8 cellular contexts compared by ENCODE assay signal in the genomic region with DNA sequence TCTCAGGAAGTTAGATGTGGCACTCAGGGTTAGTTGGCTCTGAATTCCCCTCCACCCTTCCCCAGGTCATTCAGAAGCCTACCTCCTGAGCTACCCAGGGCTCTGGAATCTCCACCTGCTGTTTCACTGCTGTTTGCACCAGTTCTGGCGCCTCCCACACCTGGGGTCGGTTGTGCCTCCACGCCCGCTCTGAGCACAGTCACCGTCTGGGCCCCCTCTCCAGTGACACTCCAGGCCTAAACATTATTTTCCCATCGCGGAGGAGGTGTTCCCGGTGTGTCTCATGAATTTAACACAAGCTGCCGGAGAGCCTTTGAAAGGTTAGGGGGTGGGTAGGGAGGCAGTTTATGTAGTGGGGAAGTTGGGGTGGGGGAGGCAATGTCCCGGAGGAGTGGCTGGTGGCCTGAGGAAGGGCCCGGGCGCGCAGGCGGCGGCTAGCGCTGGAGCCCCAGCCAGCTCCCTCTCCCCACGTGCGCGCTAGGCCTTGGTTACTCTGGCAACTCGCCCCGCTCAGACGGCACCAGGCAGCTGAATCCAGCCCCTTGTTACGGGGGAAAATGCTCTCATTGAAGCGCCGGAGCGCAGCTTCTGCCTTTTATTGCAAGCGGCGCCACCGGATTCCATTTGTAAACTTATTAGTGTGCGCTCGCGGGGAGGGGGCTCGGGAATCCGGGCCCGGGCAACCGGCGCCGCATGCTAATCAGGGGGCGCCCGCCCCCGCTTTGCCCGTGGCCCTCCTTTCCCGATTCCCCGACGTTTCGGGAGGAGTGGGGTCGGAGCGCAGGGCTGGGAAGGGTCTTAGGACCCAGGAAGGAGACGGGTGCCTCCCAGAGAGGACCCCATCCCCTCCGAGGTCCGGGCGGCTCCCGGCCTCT. TPM values are rescaled to one million over a fixed set of nuclear protein-coding genes. Genes with fewer than 3 reads are reported as not detected.
DNase-seq lines count a peak whose midpoint lies in the region; ATAC-seq and TF ChIP-seq lines count a peak whose summit lies in the region.

No MANE protein-coding gene starts in this region.

- H3K9me3 ChIP-seq in adrenal gland (replicated peaks in 1 of 3): no peaks in the 10 kb centered on the region
- no peaks in the 10 kb centered on the region for H3K9me3 ChIP-seq in iPS-15b (ENCODE audit: control insufficient read depth, insufficient read depth, low read length)

- intact Hi-C loops in adrenal gland (cut with DNase I) (no loop called here), sciatic nerve (cut with DNase I) (no loop called here)
- intact Hi-C loops in activated T-helper 2 cell treated with anti-CD3 and anti-CD28 coated beads, Interferon-gamma antibody, Interleukin-2, Interleukin-4, amounts not matched to agents 10 μg/mL and 5 μg/mL and 100 μg/mL, durations not matched to agents 14 hours and 24 hours and 36 hours (cut with micrococcal nuclease): no loop called here

- peak; percentile 86 for DNase-seq in H7
- DNase-seq in adrenal gland: peak in 6 of 7 donors; percentile 55 to 82 (median 68)
- DNase-seq in sciatic nerve (ENCODE audit: low spot score): peak; percentile 83
- DNase-seq in activated T-cell treated with anti-CD3 and anti-CD28 coated beads, Interleukin-2, amount 50 U/mL, for 72 hours: no peak
- no peak for DNase-seq in CD1c-positive myeloid dendritic cell (ENCODE audit: extremely low spot score)
- DNase-seq in activated T-helper 2 cell treated with anti-CD3 and anti-CD28 coated beads, Interferon-gamma antibody, Interleukin-2, Interleukin-4, amounts not matched to agents 10 μg/mL and 5 μg/mL and 100 μg/mL, durations not matched to agents 14 hours and 24 hours and 36 hours (ENCODE audit: low spot score): no peak

- no peak overlapping the region for H3K27ac Mint-ChIP-seq in activated T-cell treated with anti-CD3 and anti-CD28 coated beads, Interleukin-2, amount 50 U/mL, for 72 hours
- H3K27ac Mint-ChIP-seq in activated T-helper 2 cell treated with anti-CD3 and anti-CD28 coated beads, Interferon-gamma antibody, Interleukin-2, Interleukin-4, amounts not matched to agents 10 μg/mL and 5 μg/mL and 100 μg/mL, durations not matched to agents 14 hours and 24 hours and 36 hours: no peak overlapping the region

- no peaks in the 10 kb centered on the region for H3K9me3 Mint-ChIP-seq in activated T-cell treated with anti-CD3 and anti-CD28 coated beads, Interleukin-2, amount 50 U/mL, for 72 hours
- no peaks in the 10 kb centered on the region for H3K9me3 Mint-ChIP-seq in activated T-helper 2 cell treated with anti-CD3 and anti-CD28 coated beads, Interferon-gamma antibody, Interleukin-2, Interleukin-4, amounts not matched to agents 10 μg/mL and 5 μg/mL and 100 μg/mL, durations not matched to agents 14 hours and 24 hours and 36 hours

- H3K36me3 Mint-ChIP-seq in activated T-cell treated with anti-CD3 and anti-CD28 coated beads, Interleukin-2, amount 50 U/mL, for 72 hours (ENCODE audit: insufficient read depth in 2 of 2): no peaks in the 10 kb centered on the region
- H3K36me3 Mint-ChIP-seq in activated T-helper 2 cell treated with anti-CD3 and anti-CD28 coated beads, Interferon-gamma antibody, Interleukin-2, Interleukin-4, amounts not matched to agents 10 μg/mL and 5 μg/mL and 100 μg/mL, durations not matched to agents 14 hours and 24 hours and 36 hours (ENCODE audit: low read depth): no peaks in the 10 kb centered on the region

- H3K4me1 Mint-ChIP-seq in activated T-cell treated with anti-CD3 and anti-CD28 coated beads, Interleukin-2, amount 50 U/mL, for 72 hours (ENCODE audit: low read depth): no peaks in the 10 kb centered on the region
- H3K4me1 Mint-ChIP-seq in activated T-helper 2 cell treated with anti-CD3 and anti-CD28 coated beads, Interferon-gamma antibody, Interleukin-2, Interleukin-4, amounts not matched to agents 10 μg/mL and 5 μg/mL and 100 μg/mL, durations not matched to agents 14 hours and 24 hours and 36 hours (ENCODE audit: low read depth): peaks cover 7% of the 10 kb centered on the region

- peak overlapping the region; percentile 71 for H3K9ac ChIP-seq in iPS-15b (ENCODE audit: low read depth, low read length)

- H3K27me3 Mint-ChIP-seq in activated T-cell treated with anti-CD3 and anti-CD28 coated beads, Interleukin-2, amount 50 U/mL, for 72 hours (ENCODE audit: low read depth): peaks cover 40% of the 10 kb centered on the region
- H3K27me3 Mint-ChIP-seq in activated T-helper 2 cell treated with anti-CD3 and anti-CD28 coated beads, Interferon-gamma antibody, Interleukin-2, Interleukin-4, amounts not matched to agents 10 μg/mL and 5 μg/mL and 100 μg/mL, durations not matched to agents 14 hours and 24 hours and 36 hours (ENCODE audit: low read depth): peaks cover 32% of the 10 kb centered on the region

- H3K36me3 ChIP-seq in H7 (replicated peaks; ENCODE audit: control insufficient read depth, insufficient read depth, low read length) (no peaks in the 10 kb centered on the region), adrenal gland (replicated peaks in 1 of 2) (no peaks in the 10 kb centered on the region), iPS-15b (ENCODE audit: control insufficient read depth, insufficient read depth, low read length) (no peaks in the 10 kb centered on the region)

- no peak overlapping the region for H3K4me3 Mint-ChIP-seq in activated T-cell treated with anti-CD3 and anti-CD28 coated beads, Interleukin-2, amount 50 U/mL, for 72 hours
- no peak overlapping the region for H3K4me3 Mint-ChIP-seq in activated T-helper 2 cell treated with anti-CD3 and anti-CD28 coated beads, Interferon-gamma antibody, Interleukin-2, Interleukin-4, amounts not matched to agents 10 μg/mL and 5 μg/mL and 100 μg/mL, durations not matched to agents 14 hours and 24 hours and 36 hours (ENCODE audit: low read depth)

- H3K4me3 ChIP-seq in H7 (ENCODE audit: insufficient read depth, low read depth, low read length) (peak overlapping the region; percentile 71), adrenal gland (peak overlapping the region in 2 of 4 donors; percentile 33 to 53), iPS-15b (ENCODE audit: low read depth, low read length) (peak overlapping the region; percentile 58)

- no peak for TF ChIP-seq POLR2A in adrenal gland (IDR thresholded peaks at IDR 0.05)

- H3K27ac ChIP-seq in adrenal gland: peak overlapping the region in 2 of 5 donors; percentile 10 to 71

- ATAC-seq in sciatic nerve: peak; percentile 85
- no peak for ATAC-seq in activated T-cell treated with anti-CD3 and anti-CD28 coated beads, Interleukin-2, amount 50 U/mL, for 72 hours (replicated peaks in 1 of 2)
- no peak for ATAC-seq in GM19397 (IDR thresholded peaks at IDR 0.05; ENCODE audit: unreplicated experiment)

- WGBS in adrenal gland, 4 donors: 29 to 67% (median 34%) methylated on average over 16 to 53 of the region's 53 CpGs

- no peak for TF ChIP-seq CTCF in adrenal gland (IDR thresholded peaks at IDR 0.05)

- H3K4me1 ChIP-seq in adrenal gland (replicated peaks in 1 of 2) (peaks cover 14 to 18% of the 10 kb centered on the region in 2 donors), iPS-15b (ENCODE audit: control insufficient read depth, insufficient read depth, low read length) (peaks cover 21% of the 10 kb centered on the region)

- H3K27me3 ChIP-seq in H7 (ENCODE audit: control insufficient read depth, insufficient read depth, low read length) (peaks cover 24% of the 10 kb centered on the region), adrenal gland (no peaks in the 10 kb centered on the region), iPS-15b (ENCODE audit: control insufficient read depth, insufficient read depth, low read length) (peaks cover 34% of the 10 kb centered on the region)

RNA-seq across cellular contexts. Expression of a gene that starts 52.4 kb away (rescaled TPM):
- total RNA-seq in H7 (2014; rRNA removed; shearing (Covaris generic)): 1.0 TPM in 2 replicates
- total RNA-seq in adrenal gland (1 to 10 TPM; 2.0 to 4.8 (median 3.9) TPM), sciatic nerve (0.27 TPM)
- polyA plus RNA-seq in adrenal gland: 1 to 10 TPM in 2 of 3 donors, under 1 TPM in 1; 0.97 to 1.3 (median 1.2) TPM
- total RNA-seq in activated T-cell treated with anti-CD3 and anti-CD28 coated beads, Interleukin-2, amount 50 U/mL, for 72 hours: under 1 TPM in 1 of 2 donors, not detected in 1; 0.12 TPM
- total RNA-seq in activated T-helper 2 cell treated with anti-CD3 and anti-CD28 coated beads, Interferon-gamma antibody, Interleukin-2, Interleukin-4, amounts not matched to agents 10 μg/mL and 5 μg/mL and 100 μg/mL, durations not matched to agents 14 hours and 24 hours and 36 hours: not detected in 2 replicates

Comparison
In these comparisons a context has a peak if more than half of its experiments do, and no peak if none do; other contexts are left out.
1. DNase-seq: peak in H7 (single experiment), adrenal gland (6 of 7) and sciatic nerve (single experiment); none in activated T-cell treated with anti-CD3 and anti-CD28 coated beads, Interleukin-2, amount 50 U/mL, for 72 hours (0 of 2), CD1c-positive myeloid dendritic cell (single experiment) and activated T-helper 2 cell treated with anti-CD3 and anti-CD28 coated beads, Interferon-gamma antibody, Interleukin-2, Interleukin-4, amounts not matched to agents 10 μg/mL and 5 μg/mL and 100 μg/mL, durations not matched to agents 14 hours and 24 hours and 36 hours (single experiment).